24 cellular contexts compared by ENCODE assay signal in the genomic region with DNA sequence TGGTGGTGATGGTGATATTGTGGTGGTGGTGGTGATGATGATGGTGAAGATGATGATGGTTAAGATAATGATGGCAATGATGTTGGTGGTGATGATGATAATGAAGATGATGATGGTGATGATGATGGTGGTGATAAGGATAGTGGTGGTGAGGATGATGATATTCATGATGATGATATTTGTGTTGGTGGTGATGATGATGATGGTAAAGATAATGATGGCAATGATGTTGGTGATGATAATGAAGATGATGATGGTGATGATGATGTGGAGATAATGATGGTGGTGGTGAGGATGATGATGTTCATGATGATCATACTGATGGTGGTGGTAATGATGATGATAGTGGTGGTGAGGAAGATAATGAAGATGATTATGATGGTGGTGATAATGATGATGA.
"Had no signal": no experiment of that assay in that cellular context is flagged by ENCODE, and none has a peak within 500 bp of the region (broad histone marks: within the 10 kb centered on the region; RNA-seq: fewer than 3 reads in every experiment).

No MANE protein-coding gene starts in this region.

- H2AFZ ChIP-seq: neural progenitor cell, parathyroid adenoma had no signal

- H3K4me1 ChIP-seq: parathyroid adenoma, psoas muscle, stomach, thyroid gland, tibial nerve, upper lobe of left lung, uterus had no signal

- H3K4me2 ChIP-seq: neural progenitor cell had no signal

- H3K9ac ChIP-seq: neural progenitor cell, parathyroid adenoma had no signal

- H3K27me3 ChIP-seq: neural progenitor cell, ovary, thyroid gland, tibial nerve, upper lobe of left lung, uterus had no signal

- ATAC-seq: naive thymus-derived CD4-positive, alpha-beta T cell; natural killer cell; psoas muscle; right cardiac atrium; sciatic nerve; stimulated activated effector memory CD8-positive, alpha-beta T cell treated with anti-CD3 and anti-CD28 coated beads, Interleukin-12 subunit alpha, Interleukin-12 subunit beta, amount 100 ng/mL, for 72 hours; stimulated activated naive B cell treated with anti-CD40 and anti-IgM and Interleukin-4, amounts not matched to agents 10 μg/mL and 1 μg/mL and 100 μg/mL, for 72 hours had no signal

- H3K79me2 ChIP-seq: parathyroid adenoma had no signal

- H3K4me3 ChIP-seq: neural progenitor cell, ovary, psoas muscle, skin epidermis, stomach, thoracic aorta, thyroid gland, tibial nerve, upper lobe of left lung, uterus had no signal

- H3K36me3 ChIP-seq: neural progenitor cell, ovary, stomach, thoracic aorta, thyroid gland, tibial nerve, upper lobe of left lung, uterus had no signal

- DNase-seq: naive thymus-derived CD4-positive, alpha-beta T cell; natural killer cell; occipital lobe; ovary; posterior cingulate gyrus; psoas muscle; right cardiac atrium; stimulated activated CD4-positive, alpha-beta T cell treated with anti-CD3 and anti-CD28 coated beads, Interleukin-15, amount 100 ng/mL, for 24 hours; stimulated activated CD4-positive, alpha-beta T cell treated with anti-CD3 and anti-CD28 coated beads, Interleukin-2, amount 100 ng/mL, for 24 hours; stimulated activated CD4-positive, alpha-beta T cell treated with anti-CD3 and anti-CD28 coated beads, Interleukin-2, amount 100 ng/mL, for 48 hours; stimulated activated CD4-positive, alpha-beta T cell treated with anti-CD3 and anti-CD28 coated beads, Interleukin-4, amount 100 ng/mL, for 24 hours; stimulated activated naive B cell treated with anti-CD40 and anti-IgM and Interleukin-4, amounts not matched to agents 10 μg/mL and 1 μg/mL and 100 μg/mL, for 72 hours; stimulated activated naive CD4-positive, alpha-beta T cell treated with Interleukin-2 at 50 U/mL for 16 hours; stomach; thyroid gland; upper lobe of left lung; uterus had no signal

- H3K9me3 ChIP-seq: ovary, psoas muscle, stomach, thoracic aorta, thyroid gland, tibial nerve, upper lobe of left lung, uterus had no signal

- H3K27ac ChIP-seq: neural progenitor cell, ovary, parathyroid adenoma, psoas muscle, skin epidermis, stomach, thoracic aorta, thyroid gland, tibial nerve, upper lobe of left lung, uterus had no signal
